ENCODE assay signal across 5 cellular contexts in genomic region chr6:12176782-12177181, GRCh38.
DNase-seq lines count a peak whose midpoint lies in the region; ATAC-seq, FAIRE-seq and TF ChIP-seq lines count a peak whose summit lies in the region.
"Not testable (repeated sequence)": the region's sequence is repeated elsewhere in the genome, so short reads cannot be mapped to it uniquely, and the experiment has no call there.

No MANE protein-coding gene starts in this region.

- H2AK5ac ChIP-seq in H1 (ENCODE audit: low read depth, low read length) = not testable (repeated sequence)

- not testable (repeated sequence) for H3K4me1 Mint-ChIP-seq in astrocyte (ENCODE audit: low read depth, unreplicated experiment)

- TF ChIP-seq RAD21 in A549 (conservative IDR thresholded peaks at IDR 0.05 in 1 of 2, IDR thresholded peaks at IDR 0.05 in 1 of 2); H1 (IDR thresholded peaks at IDR 0.05 in 1 of 2, conservative IDR thresholded peaks at IDR 0.05 in 1 of 2; ENCODE audit: low read depth in 2 of 2, low read length in 2 of 2): not testable (repeated sequence)

- not testable (repeated sequence) for H3K9me3 Mint-ChIP-seq in astrocyte (ENCODE audit: unreplicated experiment)

- POLR2A ChIA-PET in A549 (lab: Yijun Ruan, JAX); HEK293 (lab: Yijun Ruan, JAX): not testable (repeated sequence)
- POLR2A ChIA-PET in H1 (lab: Charles Lee; ENCODE audit: partially characterized antibody) = interaction anchor here (1.2 kb wide), 1 partner anchor 14 kb away, joined by 3 read pairs; no protein-coding TSS in a partner anchor

- H3K9me3 ChIP-seq in A549; HEK293 (ENCODE audit: control insufficient read depth, insufficient read depth, low read depth, low read length); astrocyte (ENCODE audit: insufficient read depth, low read depth, low read length); H1 (ENCODE audit: insufficient read depth in 2 of 2, low read depth in 1 of 2, low read length in 1 of 2): not testable (repeated sequence)

- not testable (repeated sequence) for H3K27me3 ChIP-seq in astrocyte (ENCODE audit: insufficient read depth, low read length); H1 (replicated peaks in 1 of 4; ENCODE audit: control insufficient read depth in 3 of 4, extremely low read depth in 1 of 4, insufficient read depth in 3 of 4, low read length in 3 of 4)

- not testable (repeated sequence) for TF ChIP-seq CTCF in A549 (IDR thresholded peaks at IDR 0.05); HEK293 (tag by site-specific recombination; IDR thresholded peaks at IDR 0.05); astrocyte (IDR thresholded peaks at IDR 0.05; ENCODE audit: insufficient read depth, low read depth, low read length); H1 (IDR thresholded peaks at IDR 0.05; ENCODE audit: control extremely low read depth in 1 of 3, insufficient read depth in 1 of 3, low read depth in 1 of 3, low read length in 3 of 3)

- not testable (repeated sequence) for H3K4me2 ChIP-seq in A549; astrocyte (ENCODE audit: low read length); H1 (ENCODE audit: insufficient read depth in 1 of 2, low read depth in 2 of 2, low read length in 2 of 2)

- CTCF ChIA-PET in A549 (lab: Yijun Ruan, JAX) (interaction anchor here (1.2 kb wide), 1 partner anchor 64 kb away, joined by 3 read pairs; no protein-coding TSS in a partner anchor), HEK293 (lab: Yijun Ruan, JAX) (interaction anchor here (0.6 to 1.0 kb wide), 3 partner anchors 91 to 1920 kb away, joined by 4 read pairs; no protein-coding TSS in a partner anchor)
- CTCF ChIA-PET in H1 (lab: Charles Lee; ENCODE audit: partially characterized antibody) = not testable (repeated sequence)

- H4K8ac ChIP-seq in H1 (ENCODE audit: extremely low read depth, insufficient read depth, low read length) = not testable (repeated sequence)

- not testable (repeated sequence) for H2BK15ac ChIP-seq in H1 (ENCODE audit: low read length)

- H2BK5ac ChIP-seq in H1 (ENCODE audit: low read depth, low read length) = not testable (repeated sequence)

- TF ChIP-seq POLR2A in A549 (IDR thresholded peaks at IDR 0.05; ENCODE audit: low read length); H1 (IDR thresholded peaks at IDR 0.05; ENCODE audit: control extremely low read depth in 1 of 2, low read depth in 2 of 2, low read length in 2 of 2): not testable (repeated sequence)

- not testable (repeated sequence) for H3K36me3 ChIP-seq in HEK293 (ENCODE audit: control insufficient read depth in 2 of 2, insufficient read depth in 1 of 2, low read length in 2 of 2); astrocyte (ENCODE audit: insufficient read depth, low read length); H1 (ENCODE audit: control insufficient read depth in 2 of 4, insufficient read depth in 4 of 4, low read length in 3 of 4)

- not testable (repeated sequence) for H3K9ac ChIP-seq in astrocyte (ENCODE audit: low read length); H1 (replicated peaks in 1 of 4; ENCODE audit: extremely low read depth in 1 of 4, low read depth in 3 of 4, low read length in 3 of 4)

- not testable (repeated sequence) for H3K18ac ChIP-seq in H1 (ENCODE audit: extremely low read depth, low read length)

- not testable (repeated sequence) for FAIRE-seq in A549 (lab: Jason Lieb, UNC); H1 (lab: Jason Lieb, UNC)
- FAIRE-seq in astrocyte (lab: Jason Lieb, UNC) = peak; percentile 9

- H3K4ac ChIP-seq in H1 (replicated peaks; ENCODE audit: insufficient read length, low read depth, low read length) = not testable (repeated sequence)

- H3K14ac ChIP-seq in H1 (ENCODE audit: insufficient read length) = not testable (repeated sequence)

- not testable (repeated sequence) for H3K56ac ChIP-seq in H1 (replicated peaks; ENCODE audit: insufficient read length, low read depth, low read length)

- not testable (repeated sequence) for H2AFZ ChIP-seq in astrocyte (ENCODE audit: low read depth, low read length); H1 (ENCODE audit: low read length)

- not testable (repeated sequence) for H4K91ac ChIP-seq in H1 (replicated peaks; ENCODE audit: insufficient read length, low read length)

- H2BK120ac ChIP-seq in H1 (replicated peaks; ENCODE audit: low read depth, low read length) = not testable (repeated sequence)

- not testable (repeated sequence) for H2BK12ac ChIP-seq in H1 (ENCODE audit: low read depth, low read length)

- H4K20me1 ChIP-seq in astrocyte (ENCODE audit: insufficient read depth, low read length); H1 (replicated peaks in 1 of 2; ENCODE audit: control insufficient read depth in 1 of 2, insufficient read depth in 2 of 2, low read length in 2 of 2): not testable (repeated sequence)

- 66% methylated on average over 3 of the region's 3 CpGs for WGBS in A549 (ENCODE audit: missing lambda C conversion rate)
- 79% methylated on average over 3 of the region's 3 CpGs; no CpG with 5 or more reads in 1 of the 2 experiments for WGBS in H1 (ENCODE audit: extremely low coverage in 1 of 2, insufficient coverage in 1 of 2, insufficient read length in 1 of 2, insufficient replicate concordance in 2 of 2, low coverage in 1 of 2, low lambda C conversion rate in 2 of 2, missing lambda C conversion rate in 1 of 2), 2 experiments

- not testable (repeated sequence) for H3K79me2 ChIP-seq in astrocyte (ENCODE audit: insufficient read depth, low read length); H1 (ENCODE audit: control insufficient read depth in 1 of 2, insufficient read depth in 2 of 2, low read length in 2 of 2)

- H3K36me3 Mint-ChIP-seq in astrocyte (ENCODE audit: low read depth, unreplicated experiment) = not testable (repeated sequence)

- not testable (repeated sequence) for H3K27ac Mint-ChIP-seq in astrocyte (ENCODE audit: unreplicated experiment)

- H2BK20ac ChIP-seq in H1 (ENCODE audit: low read length) = not testable (repeated sequence)

- not testable (repeated sequence) for H3K4me3 Mint-ChIP-seq in astrocyte (ENCODE audit: unreplicated experiment)

- not testable (repeated sequence) for DNase-seq in A549 (ENCODE audit: low read depth in 1 of 2, low spot score in 1 of 2); astrocyte (ENCODE audit: low read depth); H1 (ENCODE audit: low read depth in 1 of 2, low spot score in 2 of 2)

- not testable (repeated sequence) for H3K79me1 ChIP-seq in H1 (ENCODE audit: low read depth, low read length)

- ATAC-seq in A549, SK-N-SH treated with all-trans-retinoic acid at 6 μM for 48 hours: not testable (repeated sequence)

- not testable (repeated sequence) for H3K27ac ChIP-seq in A549; HEK293 (ENCODE audit: extremely low read depth, low read depth, low read length); astrocyte (ENCODE audit: low read depth, low read length); H1 (ENCODE audit: low read depth, low read length)

- not testable (repeated sequence) for H3K23ac ChIP-seq in H1 (ENCODE audit: insufficient read length)

- not testable (repeated sequence) for H4K5ac ChIP-seq in H1 (ENCODE audit: insufficient read length, low read depth, low read length)

- H3K4me3 ChIP-seq in A549; HEK293 (ENCODE audit: low read depth, low read length); astrocyte (ENCODE audit: insufficient read depth, low read depth, low read length); H1 (ENCODE audit: extremely low read depth in 1 of 4, insufficient read depth in 2 of 4, low read depth in 3 of 4, low read length in 4 of 4): not testable (repeated sequence)

- H3K27me3 Mint-ChIP-seq in astrocyte (ENCODE audit: low read depth, unreplicated experiment) = not testable (repeated sequence)

- not testable (repeated sequence) for TF ChIP-seq EP300 in A549 (IDR thresholded peaks at IDR 0.05); H1 (IDR thresholded peaks at IDR 0.05; ENCODE audit: borderline replicate concordance in 1 of 2, low read depth in 2 of 2, low read length in 2 of 2)

- H3K4me1 ChIP-seq in A549; astrocyte (ENCODE audit: insufficient read depth, low read length); H1 (replicated peaks in 1 of 4; ENCODE audit: control insufficient read depth in 3 of 4, insufficient read depth in 4 of 4, low read length in 3 of 4): not testable (repeated sequence)
- peaks cover 14% of the 10 kb centered on the region for H3K4me1 ChIP-seq in HEK293 (ENCODE audit: control insufficient read depth, insufficient read depth, low read length)

- H3K23me2 ChIP-seq in H1 (ENCODE audit: low read depth, low read length) = not testable (repeated sequence)

TF ChIP-seq in A549, 52 proteins besides CTCF, POLR2A, EP300 and RAD21:
- TF ChIP-seq KDM1A (IDR thresholded peaks at IDR 0.05; ENCODE audit: low read depth) = 0 out of 2 replicates have a peak, but pooled peaks have one; percentile 21
TF ChIP-seq in A549: peak in this region for 1; not testable (repeated sequence) for 51.

TF ChIP-seq in HEK293, 187 proteins besides CTCF, POLR2A, EP300 and RAD21 (continues in another document):
- peak; percentile 98 for TF ChIP-seq ZNF146 (tag by site-specific recombination; IDR thresholded peaks at IDR 0.05)

TF ChIP-seq in SK-N-SH treated with all-trans-retinoic acid at 6 μM for 48 hours, 23 proteins besides CTCF, POLR2A, EP300 and RAD21:
- TF ChIP-seq ZNF8 (CRISPR knock-in tag; IDR thresholded peaks at IDR 0.05) = peak; percentile 57; the same call in 1 of the 2 replicates

TF ChIP-seq in H1, 55 proteins besides CTCF, POLR2A, EP300 and RAD21:
- peak; percentile 59; the same call in 1 of the 2 replicates for TF ChIP-seq KDM1A (IDR thresholded peaks at IDR 0.05; ENCODE audit: borderline replicate concordance, low read length)
